1 cellular context compared by ENCODE assay signal in the genomic region with DNA sequence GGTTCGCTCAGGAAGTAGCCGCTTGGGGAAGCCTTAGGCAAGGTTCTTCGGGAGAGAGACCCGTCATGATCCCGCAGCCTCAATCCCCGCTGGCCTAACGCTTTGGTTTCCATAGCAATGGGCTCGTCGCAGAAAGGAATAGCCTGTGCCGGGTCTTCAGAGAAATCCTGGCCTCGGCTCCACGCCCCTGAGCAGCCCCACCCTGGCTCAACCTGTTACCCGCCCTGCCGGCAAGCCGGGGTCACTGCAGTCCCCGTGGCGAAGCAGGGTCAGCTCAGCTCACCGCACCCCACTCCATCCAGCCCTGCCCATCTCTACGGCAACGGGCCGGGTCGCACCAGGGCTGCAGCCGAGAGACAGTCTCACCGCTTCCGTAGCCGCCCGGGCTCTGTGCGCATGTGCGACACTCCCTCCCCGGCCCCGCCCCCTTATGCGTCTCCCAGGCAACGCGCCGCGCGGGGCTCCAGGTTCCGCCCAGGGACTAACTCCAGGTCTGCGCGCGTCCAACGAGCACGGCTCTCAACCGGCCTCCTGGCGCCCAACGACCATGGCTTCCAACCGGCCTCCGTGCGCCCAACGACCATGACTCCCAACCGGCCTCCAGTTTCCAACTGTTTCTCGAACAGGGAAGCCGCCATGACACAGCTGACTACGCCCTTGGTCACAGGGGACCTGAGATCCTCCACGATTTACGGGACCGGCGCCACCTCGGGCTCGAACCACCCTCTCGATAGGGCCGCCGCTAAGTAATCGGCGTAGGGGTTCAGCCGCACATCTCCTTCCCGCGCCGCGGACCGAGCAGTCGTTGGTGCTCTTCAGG.
A peak's percentile ranks its signal among the peaks of the same experiment; 100 is the strongest.
TF ChIP-seq lines count a peak whose summit lies in the region.

Gene DUSP18 (minus strand): TSS at position 390 of the 820 bp plus-strand sequence. CDS start 3,872 bp downstream, outside the sequence.

TF ChIP-seq in HepG2, 621 proteins besides CTCF, POLR2A, EP300 and RAD21 (continued from another document and continues in another):
- no peak for TF ChIP-seq ZNF280D (CRISPR knock-in tag; IDR thresholded peaks at IDR 0.05)
- TF ChIP-seq MAFG (CRISPR knock-in tag; IDR thresholded peaks at IDR 0.05): no peak
- no peak for TF ChIP-seq FOXK2 (IDR thresholded peaks at IDR 0.05)
- no peak; the same call in 1 of the 2 replicates for TF ChIP-seq ZNF839 (CRISPR knock-in tag; IDR thresholded peaks at IDR 0.05; ENCODE audit: borderline replicate concordance)
- TF ChIP-seq GZF1 (CRISPR knock-in tag; IDR thresholded peaks at IDR 0.05): no peak
- TF ChIP-seq, protein P1, sequence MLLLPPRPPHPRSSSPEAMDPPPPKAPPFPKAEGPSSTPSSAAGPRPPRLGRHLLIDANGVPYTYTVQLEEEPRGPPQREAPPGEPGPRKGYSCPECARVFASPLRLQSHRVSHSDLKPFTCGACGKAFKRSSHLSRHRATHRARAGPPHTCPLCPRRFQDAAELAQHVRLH (CRISPR knock-in tag; IDR thresholded peaks at IDR 0.05; ENCODE audit: borderline replicate concordance, low read depth): no peak
- TF ChIP-seq CREM (IDR thresholded peaks at IDR 0.05): no peak
- no peak for TF ChIP-seq CREM (CRISPR knock-in tag; IDR thresholded peaks at IDR 0.05)
- no peak for TF ChIP-seq ZZZ3 (CRISPR knock-in tag; IDR thresholded peaks at IDR 0.05; ENCODE audit: borderline replicate concordance)
- no peak for TF ChIP-seq ZNF883 (CRISPR knock-in tag; IDR thresholded peaks at IDR 0.05; ENCODE audit: not compliant biosample characterization)
- TF ChIP-seq ATF1 (CRISPR knock-in tag; IDR thresholded peaks at IDR 0.05): no peak
- TF ChIP-seq, protein P2, sequence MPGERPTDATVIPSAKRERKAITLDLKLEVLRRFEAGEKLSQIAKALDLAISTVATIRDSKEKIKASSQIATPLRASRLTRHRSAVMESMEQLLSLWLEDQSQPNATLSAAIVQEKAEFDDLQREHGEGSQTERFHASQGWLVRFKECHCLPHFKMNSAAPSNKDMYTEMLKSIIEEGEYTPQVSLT (CRISPR knock-in tag; IDR thresholded peaks at IDR 0.05; ENCODE audit: borderline replicate concordance, low read depth): no peak
- TF ChIP-seq, protein P3, sequence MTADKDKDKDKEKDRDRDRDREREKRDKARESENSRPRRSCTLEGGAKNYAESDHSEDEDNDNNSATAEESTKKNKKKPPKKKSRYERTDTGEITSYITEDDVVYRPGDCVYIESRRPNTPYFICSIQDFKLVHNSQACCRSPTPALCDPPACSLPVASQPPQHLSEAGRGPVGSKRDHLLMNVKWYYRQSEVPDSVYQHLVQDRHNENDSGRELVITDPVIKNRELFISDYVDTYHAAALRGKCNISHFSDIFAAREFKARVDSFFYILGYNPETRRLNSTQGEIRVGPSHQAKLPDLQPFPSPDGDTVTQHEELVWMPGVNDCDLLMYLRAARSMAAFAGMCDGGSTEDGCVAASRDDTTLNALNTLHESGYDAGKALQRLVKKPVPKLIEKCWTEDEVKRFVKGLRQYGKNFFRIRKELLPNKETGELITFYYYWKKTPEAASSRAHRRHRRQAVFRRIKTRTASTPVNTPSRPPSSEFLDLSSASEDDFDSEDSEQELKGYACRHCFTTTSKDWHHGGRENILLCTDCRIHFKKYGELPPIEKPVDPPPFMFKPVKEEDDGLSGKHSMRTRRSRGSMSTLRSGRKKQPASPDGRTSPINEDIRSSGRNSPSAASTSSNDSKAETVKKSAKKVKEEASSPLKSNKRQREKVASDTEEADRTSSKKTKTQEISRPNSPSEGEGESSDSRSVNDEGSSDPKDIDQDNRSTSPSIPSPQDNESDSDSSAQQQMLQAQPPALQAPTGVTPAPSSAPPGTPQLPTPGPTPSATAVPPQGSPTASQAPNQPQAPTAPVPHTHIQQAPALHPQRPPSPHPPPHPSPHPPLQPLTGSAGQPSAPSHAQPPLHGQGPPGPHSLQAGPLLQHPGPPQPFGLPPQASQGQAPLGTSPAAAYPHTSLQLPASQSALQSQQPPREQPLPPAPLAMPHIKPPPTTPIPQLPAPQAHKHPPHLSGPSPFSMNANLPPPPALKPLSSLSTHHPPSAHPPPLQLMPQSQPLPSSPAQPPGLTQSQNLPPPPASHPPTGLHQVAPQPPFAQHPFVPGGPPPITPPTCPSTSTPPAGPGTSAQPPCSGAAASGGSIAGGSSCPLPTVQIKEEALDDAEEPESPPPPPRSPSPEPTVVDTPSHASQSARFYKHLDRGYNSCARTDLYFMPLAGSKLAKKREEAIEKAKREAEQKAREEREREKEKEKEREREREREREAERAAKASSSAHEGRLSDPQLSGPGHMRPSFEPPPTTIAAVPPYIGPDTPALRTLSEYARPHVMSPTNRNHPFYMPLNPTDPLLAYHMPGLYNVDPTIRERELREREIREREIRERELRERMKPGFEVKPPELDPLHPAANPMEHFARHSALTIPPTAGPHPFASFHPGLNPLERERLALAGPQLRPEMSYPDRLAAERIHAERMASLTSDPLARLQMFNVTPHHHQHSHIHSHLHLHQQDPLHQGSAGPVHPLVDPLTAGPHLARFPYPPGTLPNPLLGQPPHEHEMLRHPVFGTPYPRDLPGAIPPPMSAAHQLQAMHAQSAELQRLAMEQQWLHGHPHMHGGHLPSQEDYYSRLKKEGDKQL (CRISPR knock-in tag; IDR thresholded peaks at IDR 0.05; ENCODE audit: low read depth): 0 out of 2 replicates have a peak, but pooled peaks have one; percentile 30
- no peak for TF ChIP-seq ZNF253 (CRISPR knock-in tag; IDR thresholded peaks at IDR 0.05; ENCODE audit: borderline replicate concordance)
- no peak for TF ChIP-seq ZNF432 (CRISPR knock-in tag; IDR thresholded peaks at IDR 0.05; ENCODE audit: borderline replicate concordance)
- no peak for TF ChIP-seq ZNF552 (CRISPR knock-in tag; IDR thresholded peaks at IDR 0.05; ENCODE audit: borderline replicate concordance)
- TF ChIP-seq ZNF720 (CRISPR knock-in tag; IDR thresholded peaks at IDR 0.05): no peak
- no peak for TF ChIP-seq NFAT5 (CRISPR knock-in tag; IDR thresholded peaks at IDR 0.05)
- no peak for TF ChIP-seq ZNF556 (CRISPR knock-in tag; IDR thresholded peaks at IDR 0.05; ENCODE audit: borderline replicate concordance)
- TF ChIP-seq ZSCAN21 (CRISPR knock-in tag; IDR thresholded peaks at IDR 0.05; ENCODE audit: borderline replicate concordance): no peak
- TF ChIP-seq, protein P4, sequence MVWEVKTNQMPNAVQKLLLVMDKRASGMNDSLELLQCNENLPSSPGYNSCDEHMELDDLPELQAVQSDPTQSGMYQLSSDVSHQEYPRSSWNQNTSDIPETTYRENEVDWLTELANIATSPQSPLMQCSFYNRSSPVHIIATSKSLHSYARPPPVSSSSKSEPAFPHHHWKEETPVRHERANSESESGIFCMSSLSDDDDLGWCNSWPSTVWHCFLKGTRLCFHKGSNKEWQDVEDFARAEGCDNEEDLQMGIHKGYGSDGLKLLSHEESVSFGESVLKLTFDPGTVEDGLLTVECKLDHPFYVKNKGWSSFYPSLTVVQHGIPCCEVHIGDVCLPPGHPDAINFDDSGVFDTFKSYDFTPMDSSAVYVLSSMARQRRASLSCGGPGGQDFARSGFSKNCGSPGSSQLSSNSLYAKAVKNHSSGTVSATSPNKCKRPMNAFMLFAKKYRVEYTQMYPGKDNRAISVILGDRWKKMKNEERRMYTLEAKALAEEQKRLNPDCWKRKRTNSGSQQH (CRISPR knock-in tag; IDR thresholded peaks at IDR 0.05; ENCODE audit: low read depth): no peak
- TF ChIP-seq ARID2 (CRISPR knock-in tag; IDR thresholded peaks at IDR 0.05; ENCODE audit: borderline replicate concordance): no peak
- TF ChIP-seq STAT5B (CRISPR knock-in tag; IDR thresholded peaks at IDR 0.05): no peak
- TF ChIP-seq, protein P5, sequence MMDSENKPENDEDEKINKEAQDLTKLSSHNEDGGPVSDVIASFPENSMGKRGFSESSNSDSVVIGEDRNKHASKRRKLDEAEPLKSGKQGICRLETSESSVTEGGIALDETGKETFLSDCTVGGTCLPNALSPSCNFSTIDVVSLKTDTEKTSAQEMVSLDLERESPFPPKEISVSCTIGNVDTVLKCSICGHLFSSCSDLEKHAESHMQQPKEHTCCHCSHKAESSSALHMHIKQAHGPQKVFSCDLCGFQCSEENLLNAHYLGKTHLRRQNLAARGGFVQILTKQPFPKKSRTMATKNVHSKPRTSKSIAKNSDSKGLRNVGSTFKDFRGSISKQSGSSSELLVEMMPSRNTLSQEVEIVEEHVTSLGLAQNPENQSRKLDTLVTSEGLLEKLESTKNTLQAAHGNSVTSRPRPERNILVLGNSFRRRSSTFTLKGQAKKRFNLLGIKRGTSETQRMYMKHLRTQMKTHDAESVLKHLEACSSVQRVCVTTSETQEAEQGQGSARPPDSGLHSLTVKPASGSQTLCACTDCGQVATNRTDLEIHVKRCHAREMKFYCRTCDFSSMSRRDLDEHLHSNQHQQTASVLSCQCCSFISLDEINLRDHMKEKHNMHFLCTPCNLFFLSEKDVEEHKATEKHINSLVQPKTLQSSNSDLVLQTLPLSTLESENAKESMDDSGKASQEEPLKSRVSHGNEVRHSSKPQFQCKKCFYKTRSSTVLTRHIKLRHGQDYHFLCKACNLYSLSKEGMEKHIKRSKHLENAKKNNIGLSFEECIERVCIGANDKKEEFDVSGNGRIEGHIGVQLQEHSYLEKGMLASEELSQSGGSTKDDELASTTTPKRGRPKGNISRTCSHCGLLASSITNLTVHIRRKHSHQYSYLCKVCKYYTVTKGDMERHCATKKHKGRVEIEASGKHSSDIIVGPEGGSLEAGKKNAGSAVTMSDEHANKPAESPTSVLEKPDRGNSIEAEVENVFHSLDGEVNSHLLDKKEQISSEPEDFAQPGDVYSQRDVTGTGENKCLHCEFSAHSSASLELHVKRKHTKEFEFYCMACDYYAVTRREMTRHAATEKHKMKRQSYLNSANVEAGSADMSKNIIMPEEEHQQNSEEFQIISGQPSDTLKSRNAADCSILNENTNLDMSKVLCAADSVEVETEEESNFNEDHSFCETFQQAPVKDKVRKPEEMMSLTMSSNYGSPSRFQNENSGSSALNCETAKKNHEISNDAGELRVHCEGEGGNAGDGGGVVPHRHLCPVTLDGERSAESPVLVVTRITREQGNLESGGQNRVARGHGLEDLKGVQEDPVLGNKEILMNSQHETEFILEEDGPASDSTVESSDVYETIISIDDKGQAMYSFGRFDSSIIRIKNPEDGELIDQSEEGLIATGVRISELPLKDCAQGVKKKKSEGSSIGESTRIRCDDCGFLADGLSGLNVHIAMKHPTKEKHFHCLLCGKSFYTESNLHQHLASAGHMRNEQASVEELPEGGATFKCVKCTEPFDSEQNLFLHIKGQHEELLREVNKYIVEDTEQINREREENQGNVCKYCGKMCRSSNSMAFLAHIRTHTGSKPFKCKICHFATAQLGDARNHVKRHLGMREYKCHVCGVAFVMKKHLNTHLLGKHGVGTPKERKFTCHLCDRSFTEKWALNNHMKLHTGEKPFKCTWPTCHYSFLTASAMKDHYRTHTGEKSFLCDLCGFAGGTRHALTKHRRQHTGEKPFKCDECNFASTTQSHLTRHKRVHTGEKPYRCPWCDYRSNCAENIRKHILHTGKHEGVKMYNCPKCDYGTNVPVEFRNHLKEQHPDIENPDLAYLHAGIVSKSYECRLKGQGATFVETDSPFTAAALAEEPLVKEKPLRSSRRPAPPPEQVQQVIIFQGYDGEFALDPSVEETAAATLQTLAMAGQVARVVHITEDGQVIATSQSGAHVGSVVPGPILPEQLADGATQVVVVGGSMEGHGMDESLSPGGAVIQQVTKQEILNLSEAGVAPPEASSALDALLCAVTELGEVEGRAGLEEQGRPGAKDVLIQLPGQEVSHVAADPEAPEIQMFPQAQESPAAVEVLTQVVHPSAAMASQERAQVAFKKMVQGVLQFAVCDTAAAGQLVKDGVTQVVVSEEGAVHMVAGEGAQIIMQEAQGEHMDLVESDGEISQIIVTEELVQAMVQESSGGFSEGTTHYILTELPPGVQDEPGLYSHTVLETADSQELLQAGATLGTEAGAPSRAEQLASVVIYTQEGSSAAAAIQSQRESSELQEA (CRISPR knock-in tag; IDR thresholded peaks at IDR 0.05; ENCODE audit: not compliant biosample characterization): no peak
